Comparison of ENCODE assay signal across 11 cellular contexts in the genomic region with DNA sequence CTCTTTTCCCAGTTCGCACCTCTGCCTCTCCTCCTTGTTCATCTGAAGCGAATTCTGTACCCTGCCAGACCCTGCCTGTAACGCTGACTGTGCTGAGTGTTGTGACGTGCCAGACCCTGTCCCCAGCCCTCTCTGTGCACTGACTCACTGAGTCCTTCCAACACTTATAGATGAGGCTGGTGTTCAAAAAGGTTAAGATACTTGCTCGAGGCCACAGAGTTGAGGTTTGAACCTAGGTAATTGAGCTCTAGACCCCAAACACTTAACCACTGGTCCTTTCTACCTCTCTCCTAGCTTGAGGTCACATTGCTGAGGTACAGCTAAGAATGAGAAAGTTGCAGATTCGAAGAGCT. TPM values are rescaled to one million over a fixed set of nuclear protein-coding genes. Genes with fewer than 3 reads are reported as not detected.
DNase-seq lines count a peak whose midpoint lies in the region; ATAC-seq lines count a peak whose summit lies in the region.
"Had no signal": no experiment of that assay in that cellular context is flagged by ENCODE, and none has a peak within 500 bp of the region (broad histone marks: within the 10 kb centered on the region; RNA-seq: fewer than 3 reads in every experiment).

No MANE protein-coding gene starts in this region.

- H3K9me3 Mint-ChIP-seq in activated T-cell treated with anti-CD3 and anti-CD28 coated beads, Interleukin-2, amount 50 U/mL, for 4 hours, result no peaks in the 10 kb centered on the region
- H3K9me3 Mint-ChIP-seq in stimulated activated naive CD8-positive, alpha-beta T cell treated with anti-CD3 and anti-CD28 coated beads, Interleukin-15, amount 100 ng/mL, for 72 hours, result no peaks in the 10 kb centered on the region

- H3K27me3 ChIP-seq in SJSA1 (replicated peaks), result no peaks in the 10 kb centered on the region
- H3K27me3 ChIP-seq in effector memory CD4-positive, alpha-beta T cell (replicated peaks; ENCODE audit: control insufficient read depth, insufficient read depth, low read length, poor library complexity, severe bottlenecking), result no peaks in the 10 kb centered on the region
- H3K27me3 ChIP-seq: esophagus squamous epithelium had no signal

- H3K4me1 Mint-ChIP-seq in activated T-cell treated with anti-CD3 and anti-CD28 coated beads, Interleukin-2, amount 50 U/mL, for 4 hours (ENCODE audit: low read depth), result peaks cover 56% of the 10 kb centered on the region
- H3K4me1 Mint-ChIP-seq in stimulated activated naive CD8-positive, alpha-beta T cell treated with anti-CD3 and anti-CD28 coated beads, Interleukin-15, amount 100 ng/mL, for 72 hours, result peaks cover 40% of the 10 kb centered on the region

- peak; percentile 18 for DNase-seq in activated T-cell treated with anti-CD3 and anti-CD28 coated beads, Interleukin-2, amount 50 U/mL, for 4 hours
- DNase-seq in activated T-cell treated with anti-CD3 and anti-CD28 coated beads, Interleukin-2, amount 50 U/mL, for 1 hour, result no peak
- DNase-seq in SJSA1 (ENCODE audit: low read depth in 1 of 2, low spot score in 2 of 2) (no peak), DMS 273 (lab: John Stamatoyannopoulos, UW; ENCODE audit: unreplicated experiment) (no peak), H4 (ENCODE audit: low spot score) (no peak)
- DNase-seq in effector memory CD4-positive, alpha-beta T cell, result peak in 1 of 3 donors; percentile 18
- DNase-seq in stimulated activated naive CD8-positive, alpha-beta T cell treated with anti-CD3 and anti-CD28 coated beads, Interleukin-15, amount 100 ng/mL, for 72 hours, result peak in 1 of 2 donors; percentile 26
- DNase-seq: esophagus squamous epithelium, NCI-H1092 treated with DMSO at 0.1 percent for 48 hours, SHP77 had no signal

- H3K27ac ChIP-seq in SJSA1, result peak overlapping the region; percentile 89
- peak overlapping the region; percentile 56 for H3K27ac ChIP-seq in effector memory CD4-positive, alpha-beta T cell (ENCODE audit: insufficient read depth, low read length, poor library complexity, severe bottlenecking)

- H3K4me1 ChIP-seq in SJSA1 (replicated peaks), result peaks cover 48% of the 10 kb centered on the region
- H3K4me1 ChIP-seq in effector memory CD4-positive, alpha-beta T cell (ENCODE audit: control insufficient read depth, insufficient read depth, low read length, poor library complexity, severe bottlenecking), result peaks cover 22% of the 10 kb centered on the region

- H3K36me3 Mint-ChIP-seq in activated T-cell treated with anti-CD3 and anti-CD28 coated beads, Interleukin-2, amount 50 U/mL, for 4 hours (ENCODE audit: insufficient read depth), result peaks cover 27% of the 10 kb centered on the region

- H3K9me3 ChIP-seq in SJSA1 (replicated peaks), result no peaks in the 10 kb centered on the region; the same call in 1 of the 2 replicates
- H3K9me3 ChIP-seq in effector memory CD4-positive, alpha-beta T cell (ENCODE audit: control insufficient read depth, low read length), result no peaks in the 10 kb centered on the region
- H3K9me3 ChIP-seq: esophagus squamous epithelium had no signal

- no peak overlapping the region for H3K4me3 ChIP-seq in SJSA1
- H3K4me3 ChIP-seq in effector memory CD4-positive, alpha-beta T cell (ENCODE audit: insufficient read depth, low read depth, low read length, poor library complexity, severe bottlenecking), result no peak overlapping the region
- H3K4me3 ChIP-seq: esophagus squamous epithelium had no signal

- no peaks in the 10 kb centered on the region for H3K27me3 Mint-ChIP-seq in activated T-cell treated with anti-CD3 and anti-CD28 coated beads, Interleukin-2, amount 50 U/mL, for 4 hours (ENCODE audit: low read depth)
- no peaks in the 10 kb centered on the region for H3K27me3 Mint-ChIP-seq in stimulated activated naive CD8-positive, alpha-beta T cell treated with anti-CD3 and anti-CD28 coated beads, Interleukin-15, amount 100 ng/mL, for 72 hours

- peak; percentile 69 to 78 for ATAC-seq in activated T-cell treated with anti-CD3 and anti-CD28 coated beads, Interleukin-2, amount 50 U/mL, for 4 hours
- ATAC-seq in stimulated activated naive CD8-positive, alpha-beta T cell treated with anti-CD3 and anti-CD28 coated beads, Interleukin-15, amount 100 ng/mL, for 72 hours, result peak; percentile 87
- ATAC-seq in GM21360 (IDR thresholded peaks at IDR 0.05; ENCODE audit: unreplicated experiment), result no peak

- H3K4me3 Mint-ChIP-seq in activated T-cell treated with anti-CD3 and anti-CD28 coated beads, Interleukin-2, amount 50 U/mL, for 4 hours, result peak overlapping the region; percentile 53
- peak overlapping the region; percentile 21 to 42 for H3K4me3 Mint-ChIP-seq in stimulated activated naive CD8-positive, alpha-beta T cell treated with anti-CD3 and anti-CD28 coated beads, Interleukin-15, amount 100 ng/mL, for 72 hours

- H3K36me3 ChIP-seq in SJSA1, result no peaks in the 10 kb centered on the region
- no peaks in the 10 kb centered on the region for H3K36me3 ChIP-seq in effector memory CD4-positive, alpha-beta T cell (ENCODE audit: control insufficient read depth, insufficient read depth, low read length)
- H3K36me3 ChIP-seq: esophagus squamous epithelium had no signal

- peak overlapping the region; percentile 89 for H3K27ac Mint-ChIP-seq in stimulated activated naive CD8-positive, alpha-beta T cell treated with anti-CD3 and anti-CD28 coated beads, Interleukin-15, amount 100 ng/mL, for 72 hours

RNA-seq across cellular contexts. Expression of a gene that starts 45.7 kb away (rescaled TPM):
- total RNA-seq in activated T-cell treated with anti-CD3 and anti-CD28 coated beads, Interleukin-2, amount 50 U/mL, for 4 hours, result 10 to 100 TPM; 19.1 to 31.6 (median 31.5) TPM
- total RNA-seq in SJSA1 (2014; rRNA removed; shearing (Covaris generic)), result 13.3 and 27.8 TPM in 2 replicates
- total RNA-seq in H4 (2014; rRNA removed; shearing (Covaris generic)), result 1.2 and 4.0 TPM in 2 replicates
